In the genomic region with DNA sequence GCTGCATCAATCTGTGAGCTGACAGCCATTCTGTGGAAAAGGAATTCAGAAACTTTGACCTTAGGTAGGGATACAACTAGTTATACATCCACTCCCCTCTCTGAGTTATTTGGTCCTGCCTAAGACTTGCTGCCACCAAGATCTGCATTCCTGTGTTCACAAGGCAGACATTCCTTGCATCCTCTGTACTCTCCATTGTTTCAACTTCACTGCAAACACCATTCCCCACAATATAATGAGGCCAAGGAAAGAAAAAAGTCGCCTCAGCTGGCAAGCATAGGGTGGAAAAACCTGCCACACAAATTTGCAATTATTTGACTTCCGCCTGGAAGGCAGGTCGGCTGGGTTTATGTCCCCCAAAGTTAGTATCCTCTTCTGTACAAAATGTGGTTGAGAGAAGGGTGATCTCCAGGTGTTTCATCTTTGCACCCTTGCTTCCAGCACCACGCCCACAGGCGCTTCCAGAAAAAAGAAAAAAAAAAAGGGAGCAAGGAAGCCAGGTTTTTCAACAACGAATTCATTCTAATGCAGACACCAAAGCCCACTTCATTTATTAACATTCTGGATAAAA, we compare ENCODE assay signal across 1 cellular context.
TF ChIP-seq lines count a peak whose summit lies in the region.

No MANE protein-coding gene starts in this region.

TF ChIP-seq in H1, 55 proteins besides CTCF, POLR2A, EP300 and RAD21 (continued from another document):
- TF ChIP-seq RBBP5 (IDR thresholded peaks at IDR 0.05; ENCODE audit: borderline replicate concordance, low read depth, low read length) (no peak; the same call in 1 of the 2 replicates), SP1 (IDR thresholded peaks at IDR 0.05; ENCODE audit: low read depth, low read length) (peak; percentile 56; the same call in 1 of the 2 replicates), CBX8 (IDR thresholded peaks at IDR 0.05; ENCODE audit: borderline replicate concordance, low read depth, low read length) (no peak), EZH2 (IDR thresholded peaks at IDR 0.05; ENCODE audit: low read depth, low read length, severe bottlenecking) (no peak), CBX5 (IDR thresholded peaks at IDR 0.05; ENCODE audit: low read depth, low read length) (no peak), CTBP2 (IDR thresholded peaks at IDR 0.05; ENCODE audit: borderline replicate concordance, insufficient read depth, insufficient read length, low read length) (no peak), HDAC2 (IDR thresholded peaks at IDR 0.05; ENCODE audit: borderline replicate concordance in 1 of 2, low read depth in 2 of 2, low read length in 2 of 2) (no peak), CHD1 (IDR thresholded peaks at IDR 0.05; ENCODE audit: low read depth, low read length) (peak; percentile 8; the same call in 1 of the 2 replicates), POLR2AphosphoS5 (IDR thresholded peaks at IDR 0.05; ENCODE audit: low read depth, low read length) (peak; percentile 40; the same call in 1 of the 2 replicates)
